28 cellular contexts compared by ENCODE assay signal in the genomic region with DNA sequence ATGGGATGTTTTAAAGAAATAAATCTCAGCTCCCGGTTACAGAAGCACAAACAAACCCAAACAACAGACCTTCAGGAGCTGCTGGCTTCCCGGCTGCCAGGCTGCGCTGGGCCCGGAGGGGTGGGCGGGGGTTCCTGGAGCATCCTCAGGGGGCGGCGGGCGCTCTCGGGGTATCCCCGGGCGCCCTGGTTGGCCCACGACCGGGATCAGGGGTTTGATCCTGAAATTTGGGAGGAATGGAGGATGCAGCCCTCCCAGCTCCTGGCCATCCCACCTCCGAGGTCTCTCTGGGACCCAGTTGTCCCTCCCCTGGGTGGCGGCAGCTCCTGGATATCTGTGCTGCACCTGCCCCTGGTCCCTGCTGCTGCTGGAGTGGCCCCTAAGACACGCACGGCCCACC. TPM values are rescaled to one million over a fixed set of nuclear protein-coding genes. Genes with fewer than 3 reads are reported as not detected.
"Had no signal": no experiment of that assay in that cellular context is flagged by ENCODE, and none has a peak within 500 bp of the region (broad histone marks: within the 10 kb centered on the region; RNA-seq: fewer than 3 reads in every experiment).

No MANE protein-coding gene starts in this region.

- H3K9me3 ChIP-seq: ascending aorta, breast epithelium had no signal

- H3K27me3 Mint-ChIP-seq: activated CD4-positive, alpha-beta memory T cell treated with anti-CD3 and anti-CD28 coated beads, Interleukin-2, amount 10 ng/mL, durations not matched to agents 7 days and 5 days; activated CD4-positive, alpha-beta T cell treated with anti-CD3 and anti-CD28 coated beads for 36 hours; activated CD4-positive, alpha-beta T cell treated with anti-CD3 and anti-CD28 coated beads, Interleukin-2, amount 10 ng/mL, durations not matched to agents 24 days and 14 days; activated naive CD8-positive, alpha-beta T cell treated with anti-CD3 and anti-CD28 coated beads, Interleukin-2, amount 10 ng/mL, durations not matched to agents 7 days and 5 days; activated T-cell treated with anti-CD3 and anti-CD28 coated beads, Interleukin-2, amount 50 U/mL, for 24 hours; brain; central memory CD8-positive, alpha-beta T cell had no signal

- H3K9me3 Mint-ChIP-seq: activated CD4-positive, alpha-beta memory T cell treated with anti-CD3 and anti-CD28 coated beads, Interleukin-2, amount 10 ng/mL, durations not matched to agents 7 days and 5 days; activated CD4-positive, alpha-beta T cell treated with anti-CD3 and anti-CD28 coated beads, Interleukin-2, amount 10 ng/mL, durations not matched to agents 24 days and 14 days; activated naive CD4-positive, alpha-beta T cell treated with anti-CD3 and anti-CD28 coated beads, Interleukin-2, amount 10 ng/mL, durations not matched to agents 7 days and 5 days; activated naive CD4-positive, alpha-beta T cell treated with anti-CD3 and anti-CD28 coated beads, Interleukin-2, amount 50 U/mL, for 72 hours; activated naive CD8-positive, alpha-beta T cell treated with anti-CD3 and anti-CD28 coated beads, Interleukin-2, amount 10 ng/mL, durations not matched to agents 7 days and 5 days; activated T-cell treated with anti-CD3 and anti-CD28 coated beads, Interleukin-2, amount 50 U/mL, for 24 hours; activated T-cell treated with anti-CD3 and anti-CD28 coated beads, Interleukin-2, amount 50 U/mL, for 72 hours; central memory CD8-positive, alpha-beta T cell; dendritic cell treated with granulocyte-macrophage colony-stimulating factor and Interleukin-4, amounts not matched to agents 40 ng/mL and 50 ng/mL, for 4 days had no signal

- H3K4me3 Mint-ChIP-seq: activated CD4-positive, alpha-beta memory T cell treated with anti-CD3 and anti-CD28 coated beads, Interleukin-2, amount 10 ng/mL, durations not matched to agents 7 days and 5 days; activated CD4-positive, alpha-beta T cell treated with anti-CD3 and anti-CD28 coated beads for 36 hours; activated CD4-positive, alpha-beta T cell treated with anti-CD3 and anti-CD28 coated beads, Interleukin-2, amount 10 ng/mL, durations not matched to agents 24 days and 14 days; activated naive CD4-positive, alpha-beta T cell treated with anti-CD3 and anti-CD28 coated beads, Interleukin-2, amount 10 ng/mL, durations not matched to agents 7 days and 5 days; activated naive CD8-positive, alpha-beta T cell treated with anti-CD3 and anti-CD28 coated beads, Interleukin-2, amount 10 ng/mL, durations not matched to agents 7 days and 5 days; activated T-cell treated with anti-CD3 and anti-CD28 coated beads, Interleukin-2, amount 50 U/mL, for 24 hours; activated T-cell treated with anti-CD3 and anti-CD28 coated beads, Interleukin-2, amount 50 U/mL, for 72 hours; brain; central memory CD8-positive, alpha-beta T cell; dendritic cell treated with granulocyte-macrophage colony-stimulating factor and Interleukin-4, amounts not matched to agents 40 ng/mL and 50 ng/mL, for 4 days; endodermal cell had no signal

- H3K27me3 ChIP-seq: ascending aorta, breast epithelium, cardiac muscle cell, dorsolateral prefrontal cortex had no signal

- H3K27ac ChIP-seq: ascending aorta, breast epithelium, cardiac muscle cell, coronary artery had no signal

- ATAC-seq: activated CD4-positive, alpha-beta T cell treated with anti-CD3 and anti-CD28 coated beads for 36 hours; activated naive CD4-positive, alpha-beta T cell treated with anti-CD3 and anti-CD28 coated beads, Interleukin-2, amount 50 U/mL, for 72 hours; activated T-cell treated with anti-CD3 and anti-CD28 coated beads, Interleukin-2, amount 50 U/mL, for 72 hours; esophagus mucosa had no signal

- DNase-seq: activated CD4-positive, alpha-beta memory T cell treated with anti-CD3 and anti-CD28 coated beads, Interleukin-2, amount 10 ng/mL, durations not matched to agents 7 days and 5 days; activated CD4-positive, alpha-beta T cell treated with anti-CD3 and anti-CD28 coated beads, Interleukin-2, amount 10 ng/mL, durations not matched to agents 24 days and 14 days; activated CD4-positive, CD25-positive, alpha-beta regulatory T cell; activated CD4-positive, CD25-positive, alpha-beta regulatory T cell treated with anti-CD3 and anti-CD28 coated beads, Interleukin-2, amount 50 U/mL, for 72 hours; activated CD8-positive, alpha-beta memory T cell treated with anti-CD3 and anti-CD28 coated beads, Interleukin-2, amount 50 U/mL, for 48 hours; activated gamma-delta T cell; activated naive CD4-positive, alpha-beta T cell; activated naive CD4-positive, alpha-beta T cell treated with anti-CD3 and anti-CD28 coated beads, Interleukin-2, amount 10 ng/mL, durations not matched to agents 7 days and 5 days; activated naive CD8-positive, alpha-beta T cell treated with anti-CD3 and anti-CD28 coated beads, Interleukin-2, amount 10 ng/mL, durations not matched to agents 7 days and 5 days; activated T-cell treated with anti-CD3 and anti-CD28 coated beads for 4 hours; activated T-cell treated with anti-CD3 and anti-CD28 coated beads, Interleukin-2, amount 50 U/mL, for 24 hours; activated T-cell treated with anti-CD3 and anti-CD28 coated beads, Interleukin-2, amount 50 U/mL, for 72 hours; effector memory CD4-positive, alpha-beta T cell; endodermal cell; foreskin fibroblast; T-helper 2 cell had no signal

- H3K27ac Mint-ChIP-seq: activated CD4-positive, alpha-beta memory T cell treated with anti-CD3 and anti-CD28 coated beads, Interleukin-2, amount 10 ng/mL, durations not matched to agents 7 days and 5 days; activated CD4-positive, alpha-beta T cell treated with anti-CD3 and anti-CD28 coated beads for 36 hours; activated CD4-positive, alpha-beta T cell treated with anti-CD3 and anti-CD28 coated beads, Interleukin-2, amount 10 ng/mL, durations not matched to agents 24 days and 14 days; activated naive CD4-positive, alpha-beta T cell treated with anti-CD3 and anti-CD28 coated beads, Interleukin-2, amount 10 ng/mL, durations not matched to agents 7 days and 5 days; activated naive CD4-positive, alpha-beta T cell treated with anti-CD3 and anti-CD28 coated beads, Interleukin-2, amount 50 U/mL, for 72 hours; activated naive CD8-positive, alpha-beta T cell treated with anti-CD3 and anti-CD28 coated beads, Interleukin-2, amount 10 ng/mL, durations not matched to agents 7 days and 5 days; activated T-cell treated with anti-CD3 and anti-CD28 coated beads, Interleukin-2, amount 50 U/mL, for 24 hours; activated T-cell treated with anti-CD3 and anti-CD28 coated beads, Interleukin-2, amount 50 U/mL, for 72 hours; dendritic cell treated with granulocyte-macrophage colony-stimulating factor and Interleukin-4, amounts not matched to agents 40 ng/mL and 50 ng/mL, for 4 days; endodermal cell had no signal

- H3K36me3 Mint-ChIP-seq: activated naive CD4-positive, alpha-beta T cell treated with anti-CD3 and anti-CD28 coated beads, Interleukin-2, amount 10 ng/mL, durations not matched to agents 7 days and 5 days; activated naive CD4-positive, alpha-beta T cell treated with anti-CD3 and anti-CD28 coated beads, Interleukin-2, amount 50 U/mL, for 72 hours; activated naive CD8-positive, alpha-beta T cell treated with anti-CD3 and anti-CD28 coated beads, Interleukin-2, amount 10 ng/mL, durations not matched to agents 7 days and 5 days had no signal

- H3K4me3 ChIP-seq: ascending aorta, breast epithelium, cardiac muscle cell, coronary artery, dorsolateral prefrontal cortex had no signal

- H3K36me3 ChIP-seq: ascending aorta, breast epithelium, cardiac muscle cell had no signal

RNA-seq across cellular contexts. Expression of a gene that starts 35.1 kb away (rescaled TPM):
- total RNA-seq: activated CD4-positive, alpha-beta memory T cell treated with anti-CD3 and anti-CD28 coated beads, Interleukin-2, amount 10 ng/mL, durations not matched to agents 7 days and 5 days; T-helper 1 cell treated with Interleukin-12 subunit alpha and Interleukin-12 subunit beta and Interleukin-4 antibody, amounts not matched to agents 30 ng/mL and 1 ng/mL, for 36 hours had no signal
